Comparison of ENCODE assay signal across 28 cellular contexts in the genomic region with DNA sequence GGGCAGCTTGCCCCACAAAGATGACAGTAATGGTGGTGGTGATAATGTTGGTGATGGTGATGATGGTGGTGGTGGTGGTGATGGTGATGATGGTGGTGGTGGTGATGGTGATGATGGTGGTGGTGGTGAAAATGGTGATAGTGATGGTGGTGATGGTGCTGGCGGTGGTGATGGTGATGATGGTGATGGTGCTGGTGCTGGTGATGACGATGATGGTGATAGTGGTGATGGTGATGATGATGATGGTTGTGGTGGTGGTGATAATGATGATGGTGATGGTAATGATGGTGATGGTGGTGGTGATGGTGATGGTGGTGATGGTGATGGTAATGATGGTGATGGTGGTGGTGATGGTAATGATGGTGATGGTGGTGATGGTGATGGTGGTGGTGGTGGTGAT. TPM values are rescaled to one million over a fixed set of nuclear protein-coding genes. Genes with fewer than 3 reads are reported as not detected.
"Had no signal": no experiment of that assay in that cellular context is flagged by ENCODE, and none has a peak within 500 bp of the region (broad histone marks: within the 10 kb centered on the region; RNA-seq: fewer than 3 reads in every experiment).

No MANE protein-coding gene starts in this region.

- H3K4me3 ChIP-seq: coronary artery, esophagus squamous epithelium, lower lobe of right lung, prostate gland, thoracic aorta, tibial nerve, upper lobe of right lung, vagina had no signal

- H3K4me1 Mint-ChIP-seq: immature natural killer cell; natural killer cell; stimulated activated naive B cell treated with anti-CD40 and anti-IgM and Interleukin-4, amounts not matched to agents 10 μg/mL and 1 μg/mL and 100 μg/mL, for 72 hours had no signal

- H3K9me3 ChIP-seq: prostate gland, upper lobe of right lung had no signal

- H3K36me3 Mint-ChIP-seq: immature natural killer cell, natural killer cell had no signal

- H3K27ac Mint-ChIP-seq: immature natural killer cell; natural killer cell; stimulated activated naive B cell treated with anti-CD40 and anti-IgM and Interleukin-4, amounts not matched to agents 10 μg/mL and 1 μg/mL and 100 μg/mL, for 72 hours; stimulated activated naive CD8-positive, alpha-beta T cell treated with anti-CD3 and anti-CD28 coated beads, Interleukin-15, Interleukin-2, amounts not matched to agents 100 ng/mL and 50 ng/mL, for 24 hours had no signal

- H3K27ac ChIP-seq: coronary artery, esophagus squamous epithelium, lower lobe of right lung, prostate gland, thoracic aorta, tibial nerve, upper lobe of right lung, vagina had no signal

- H3K4me3 Mint-ChIP-seq: immature natural killer cell; natural killer cell; stimulated activated naive B cell treated with anti-CD40 and anti-IgM and Interleukin-4, amounts not matched to agents 10 μg/mL and 1 μg/mL and 100 μg/mL, for 72 hours; stimulated activated naive CD8-positive, alpha-beta T cell treated with anti-CD3 and anti-CD28 coated beads, Interleukin-15, Interleukin-2, amounts not matched to agents 100 ng/mL and 50 ng/mL, for 24 hours had no signal

- FAIRE-seq: small intestine had no signal

- H3K27me3 ChIP-seq: vagina had no signal

- H3K36me3 ChIP-seq: esophagus squamous epithelium, lower lobe of right lung, prostate gland, thoracic aorta, tibial nerve, upper lobe of right lung, vagina had no signal

- DNase-seq: dermis blood vessel endothelial cell; effector memory CD4-positive, alpha-beta T cell; erythroblast; esophagus squamous epithelium; foreskin melanocyte; hypothalamus; immature natural killer cell; islet precursor cell; kidney glomerular epithelial cell; left ventricle myocardium superior; lower lobe of right lung; natural killer cell; nucleus accumbens; right cardiac atrium; small intestine; stimulated activated CD4-positive, alpha-beta T cell treated with anti-CD3 and anti-CD28 coated beads, Interleukin-15, amount 100 ng/mL, for 24 hours; stimulated activated CD4-positive, alpha-beta T cell treated with anti-CD3 and anti-CD28 coated beads, Interleukin-2, amount 100 ng/mL, for 48 hours; stimulated activated naive B cell treated with anti-CD40 and anti-IgM and Interleukin-4, amounts not matched to agents 10 μg/mL and 1 μg/mL and 100 μg/mL, for 72 hours; upper lobe of right lung had no signal

- ATAC-seq: left ventricle myocardium superior; lower lobe of right lung; natural killer cell; right cardiac atrium; stimulated activated naive B cell treated with anti-CD40 and anti-IgM and Interleukin-4, amounts not matched to agents 10 μg/mL and 1 μg/mL and 100 μg/mL, for 72 hours; upper lobe of right lung had no signal

- H3K4me1 ChIP-seq: esophagus squamous epithelium, lower lobe of right lung, prostate gland, tibial nerve, upper lobe of right lung had no signal

RNA-seq across cellular contexts. Expression of gene FOXF1, which starts 46.3 kb away (rescaled TPM):
- total RNA-seq: natural killer cell, osteocyte, renal cortical epithelial cell had no signal
- polyA plus RNA-seq: immature natural killer cell, neural cell had no signal
